Comparison of ENCODE assay signal across 12 cellular contexts in genomic region chr15:77631790-77632551, GRCh38. TPM values are rescaled to one million over a fixed set of nuclear protein-coding genes. Genes with fewer than 3 reads are reported as not detected.
DNase-seq lines count a peak whose midpoint lies in the region; ATAC-seq and TF ChIP-seq lines count a peak whose summit lies in the region.
"Had no signal": no experiment of that assay in that cellular context is flagged by ENCODE, and none has a peak within 500 bp of the region (broad histone marks: within the 10 kb centered on the region; RNA-seq: fewer than 3 reads in every experiment).

No MANE protein-coding gene starts in this region.

- POLR2A ChIA-PET in MCF 10A (lab: Yijun Ruan, JAX): interaction anchor here (0.7 kb wide), 1 partner anchor 189 kb away, joined by 4 read pairs; no protein-coding TSS in a partner anchor

- no peak overlapping the region for H3K27ac Mint-ChIP-seq in MCF 10A (ENCODE audit: low read depth, unreplicated experiment)

- H3K9me3 ChIP-seq in HUES64 (ENCODE audit: insufficient read depth, low read depth, low read length) (no peaks in the 10 kb centered on the region), right lobe of liver (no peaks in the 10 kb centered on the region), stomach smooth muscle (ENCODE audit: control insufficient read depth in 2 of 2, low read length in 2 of 2) (no peaks in the 10 kb centered on the region)

- CTCF ChIA-PET in MCF 10A (lab: Yijun Ruan, JAX): interaction anchor here (0.6 to 2.4 kb wide), 4 partner anchors 23 to 274 kb away, joined by 3 to 14 read pairs (median 4); no protein-coding TSS in a partner anchor

- peaks cover 4% of the 10 kb centered on the region for H3K4me1 Mint-ChIP-seq in MCF 10A (ENCODE audit: insufficient read depth, unreplicated experiment)

- H3K27me3 Mint-ChIP-seq in MCF 10A (ENCODE audit: insufficient read depth, unreplicated experiment): peaks cover 52% of the 10 kb centered on the region

- H3K9me3 Mint-ChIP-seq in MCF 10A (ENCODE audit: unreplicated experiment): no peaks in the 10 kb centered on the region

- no peak overlapping the region; the same call in 1 of the 2 replicates for H3K27ac ChIP-seq in HUES64 (ENCODE audit: low read depth, low read length)
- H3K27ac ChIP-seq in right lobe of liver: no peak overlapping the region
- H3K27ac ChIP-seq in stomach smooth muscle (ENCODE audit: low read length): no peak overlapping the region
- H3K27ac ChIP-seq: KMS-11 had no signal

- H3K4me3 ChIP-seq in HUES64 (ENCODE audit: low read length) (peak overlapping the region; percentile 61), right lobe of liver (peak overlapping the region in 2 of 3 donors; percentile 6 to 31), stomach smooth muscle (ENCODE audit: low read length in 2 of 2) (peak overlapping the region; percentile 43 to 64)

- WGBS in HUES64: 2% methylated on average over 50 of the region's 50 CpGs
- WGBS in right lobe of liver (ENCODE audit: insufficient coverage, low coverage, low lambda C conversion rate, missing lambda C conversion rate): 5% methylated on average over 8 of the region's 50 CpGs

- H3K36me3 ChIP-seq in HUES64 (ENCODE audit: insufficient read depth, low read length) (no peaks in the 10 kb centered on the region), right lobe of liver (no peaks in the 10 kb centered on the region), stomach smooth muscle (ENCODE audit: control insufficient read depth in 2 of 2, insufficient read depth in 2 of 2, low read length in 2 of 2) (no peaks in the 10 kb centered on the region)

- H3K9ac ChIP-seq in HUES64 (ENCODE audit: low read depth, low read length): peak overlapping the region; percentile 57
- peak overlapping the region in 1 of 2 donors; percentile 38 for H3K9ac ChIP-seq in stomach smooth muscle (ENCODE audit: low read length in 2 of 2)
- H3K9ac ChIP-seq: KMS-11 had no signal

- H3K4me3 Mint-ChIP-seq in MCF 10A (ENCODE audit: unreplicated experiment): peak overlapping the region; percentile 14

- intact Hi-C loops in MCF 10A (cut with micrococcal nuclease): loop anchor here (2.0 to 5.0 kb wide), 2 partner anchors 240 to 445 kb away; no protein-coding TSS in a partner anchor
- intact Hi-C loops in right lobe of liver (cut with DNase I): loop anchor here in 1 of 2 donors (10.0 kb wide), 1 partner anchor 193 kb away; no protein-coding TSS in a partner anchor

- TF ChIP-seq CTCF in MCF 10A (IDR thresholded peaks at IDR 0.05; ENCODE audit: unreplicated experiment) (no peak), right lobe of liver (IDR thresholded peaks at IDR 0.05) (no peak)

- ATAC-seq in right lobe of liver (no peak), GM18861 (IDR thresholded peaks at IDR 0.05; ENCODE audit: unreplicated experiment) (no peak), HG03571 (IDR thresholded peaks at IDR 0.05; ENCODE audit: unreplicated experiment) (no peak)

- H3K36me3 Mint-ChIP-seq in MCF 10A (ENCODE audit: insufficient read depth, unreplicated experiment): no peaks in the 10 kb centered on the region

- peaks cover 45% of the 10 kb centered on the region for H3K4me1 ChIP-seq in HUES64 (ENCODE audit: insufficient read depth, low read length)
- H3K4me1 ChIP-seq in right lobe of liver: peaks cover 0 to 11% (median 2%) of the 10 kb centered on the region in 4 donors
- peaks cover 22% of the 10 kb centered on the region for H3K4me1 ChIP-seq in stomach smooth muscle (ENCODE audit: control insufficient read depth, insufficient read depth, low read length)

- DNase-seq in MCF 10A (ENCODE audit: unreplicated experiment): no peak
- no peak for DNase-seq in right lobe of liver
- DNase-seq in H4 (ENCODE audit: low spot score): no peak
- DNase-seq in Ammon's horn (ENCODE audit: low spot score): no peak
- DNase-seq: activated CD4-positive, alpha-beta T cell treated with anti-CD3 and anti-CD28 coated beads, Interleukin-2, amount 50 U/mL, for 4 hours; HCEC 1CT had no signal

- peaks cover 16% of the 10 kb centered on the region; the same call in 1 of the 2 replicates for H3K27me3 ChIP-seq in HUES64 (ENCODE audit: insufficient read depth, low read length)
- H3K27me3 ChIP-seq in right lobe of liver: peaks cover 0 to 20% of the 10 kb centered on the region in 2 donors
- H3K27me3 ChIP-seq in stomach smooth muscle (ENCODE audit: control insufficient read depth in 1 of 2, insufficient read depth in 2 of 2, low read length in 2 of 2): peaks cover 42 to 43% of the 10 kb centered on the region in 2 donors

- TF ChIP-seq POLR2A in right lobe of liver (IDR thresholded peaks at IDR 0.05): no peak

- BruUV-seq in MCF 10A (replicated peaks; lab: Mats Ljungman, UMichigan): no TSS peak

RNA-seq across cellular contexts. Expression of gene LINGO1, which starts 0.7 kb away (rescaled TPM):
- polyA plus RNA-seq in HUES64 (2013, experiment 1 of 2): 31.0 TPM
- 31.2 TPM for polyA plus RNA-seq in HUES64 (2013, experiment 2 of 2)
- total RNA-seq in MCF 10A (2022) (not detected in 2 replicates), right lobe of liver (1 to 10 TPM in 1 of 6 experiments, under 1 TPM in 5; 0.31 to 1.2 (median 0.39) TPM)
- total RNA-seq in H4 (2014; rRNA removed; shearing (Covaris generic)): 0.41 TPM in 1 of 2 replicates, not detected in the other
- total RNA-seq: PC-3 had no signal
